Comparison of ENCODE assay signal across 7 cellular contexts in genomic region chrX:154485150-154486051, GRCh38. TPM values are rescaled to one million over a fixed set of nuclear protein-coding genes. Genes with fewer than 3 reads are reported as not detected.
DNase-seq lines count a peak whose midpoint lies in the region; TF ChIP-seq lines count a peak whose summit lies in the region.

No MANE protein-coding gene starts in this region.

- H3K36me3 ChIP-seq in SU-DHL-6 (ENCODE audit: low read length) (no peaks in the 10 kb centered on the region), left ventricle myocardium inferior (peaks cover 8% of the 10 kb centered on the region)

- no peak overlapping the region for H2AFZ ChIP-seq in SU-DHL-6 (ENCODE audit: low read depth, low read length, severe bottlenecking)

- H3K4me1 ChIP-seq in left ventricle myocardium inferior: peaks cover 54% of the 10 kb centered on the region

- H3K9me2 ChIP-seq in SU-DHL-6 (replicated peaks; ENCODE audit: insufficient read depth, low read length): no peaks in the 10 kb centered on the region

- peaks cover 22% of the 10 kb centered on the region for H3F3A ChIP-seq in SU-DHL-6 (ENCODE audit: insufficient read depth)

- H4K20me1 ChIP-seq in SU-DHL-6 (ENCODE audit: low read depth, low read length): no peaks in the 10 kb centered on the region

- H3K27ac ChIP-seq in SU-DHL-6 (ENCODE audit: low read depth, low read length): peak overlapping the region; percentile 82
- H3K27ac ChIP-seq in left ventricle myocardium inferior (replicated peaks): peak overlapping the region; percentile 96
- peak overlapping the region; percentile 22 to 91 (median 81) for H3K27ac ChIP-seq in skin epidermis

- H3K27me3 ChIP-seq in SU-DHL-6 (ENCODE audit: low read length) (no peaks in the 10 kb centered on the region), left ventricle myocardium inferior (ENCODE audit: low read depth) (no peaks in the 10 kb centered on the region)

- H3K4me2 ChIP-seq in SU-DHL-6 (ENCODE audit: low read depth, low read length, poor library complexity, severe bottlenecking): peak overlapping the region; percentile 89

- intact Hi-C loops in left ventricle myocardium inferior (cut with micrococcal nuclease): no loop called here

- peak overlapping the region; percentile 100 for H3K9ac ChIP-seq in SU-DHL-6 (ENCODE audit: low read length)

- TF ChIP-seq CTCF in SU-DHL-6 (IDR thresholded peaks at IDR 0.05; ENCODE audit: insufficient read depth, low read length, poor library complexity, severe bottlenecking) (no peak), left ventricle myocardium inferior (IDR thresholded peaks at IDR 0.05; ENCODE audit: borderline replicate concordance) (no peak)

- H3K79me2 ChIP-seq in SU-DHL-6 (ENCODE audit: insufficient read depth, low read length): peaks cover 18% of the 10 kb centered on the region

- H3K4me3 ChIP-seq in SU-DHL-6 (ENCODE audit: insufficient read depth, low read length, poor library complexity, severe bottlenecking) (peak overlapping the region; percentile 74), left ventricle myocardium inferior (peak overlapping the region; percentile 78), skin epidermis (peak overlapping the region; percentile 52 to 65 (median 58))

- DNase-seq in HCEC 1CT (peak; percentile 1), left ventricle myocardium inferior (no peak), NCI-H69 (lab: John Stamatoyannopoulos, UW) (no peak), HK-2 (ENCODE audit: unreplicated experiment) (no peak), SKM-1 treated with dmso at 0.1 percent for 144 hours (lab: John Stamatoyannopoulos, UW; ENCODE audit: unreplicated experiment) (no peak)

- H3K9me3 ChIP-seq in SU-DHL-6 (ENCODE audit: insufficient read depth, low read length) (no peaks in the 10 kb centered on the region), left ventricle myocardium inferior (replicated peaks) (no peaks in the 10 kb centered on the region)

RNA-seq across cellular contexts. Expression of gene UBL4A, which starts 1.0 kb away (rescaled TPM):
- 60.2 TPM for total RNA-seq in left ventricle myocardium inferior

RNA-seq across cellular contexts. Expression of gene SLC10A3, which starts 5.0 kb away (rescaled TPM):
- 10.4 TPM for total RNA-seq in left ventricle myocardium inferior

RNA-seq across cellular contexts. Expression of gene LAGE3, which starts 6.3 kb away (rescaled TPM):
- 18.0 TPM for total RNA-seq in left ventricle myocardium inferior

RNA-seq across cellular contexts. Expression of gene PLXNA3, which starts 27.3 kb away (rescaled TPM):
- total RNA-seq in left ventricle myocardium inferior: 16.6 TPM

RNA-seq across cellular contexts. Expression of gene FAM3A, which starts 30.6 kb away (rescaled TPM):
- 52.0 TPM for total RNA-seq in left ventricle myocardium inferior
